In the genomic region with DNA sequence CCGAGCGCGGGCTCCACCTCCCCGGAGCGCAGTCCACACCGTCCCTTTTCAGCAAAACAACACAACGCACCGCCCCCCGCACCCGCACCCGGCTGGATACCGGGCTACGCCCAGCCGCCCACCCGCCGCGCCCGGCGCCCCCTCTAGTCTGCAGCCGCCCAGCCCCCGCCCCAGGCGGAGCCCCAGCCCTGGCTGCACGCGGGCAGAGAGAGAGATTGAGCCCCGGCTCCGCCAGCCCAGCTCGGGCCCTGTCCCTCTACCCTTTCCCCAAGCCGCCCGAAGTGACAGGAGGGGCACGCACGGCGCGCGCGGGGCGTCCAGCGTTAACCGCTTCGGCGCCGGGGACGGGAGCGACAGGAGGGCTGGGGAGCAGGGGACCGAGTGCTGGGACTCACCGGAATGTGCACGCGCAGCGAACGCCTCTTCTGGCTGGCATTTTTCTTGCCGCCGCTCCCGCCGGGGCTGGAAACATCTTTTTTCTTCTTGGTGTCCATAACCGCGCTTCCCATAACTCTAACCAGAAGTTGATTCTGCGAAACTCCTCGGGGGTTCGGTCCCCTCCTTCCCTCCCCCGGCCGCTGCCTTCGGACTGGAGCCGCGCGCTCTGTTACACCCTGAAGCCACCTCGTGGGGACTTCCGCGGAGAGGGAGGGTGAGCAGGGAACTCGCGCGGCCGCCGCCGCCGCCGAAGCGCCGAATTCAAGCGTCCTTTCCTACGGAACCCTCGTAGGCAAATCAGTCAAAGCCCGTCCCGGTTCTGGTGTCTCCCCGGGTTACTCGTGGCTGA, we compare ENCODE assay signal across 8 cellular contexts. TPM values are rescaled to one million over a fixed set of nuclear protein-coding genes. Genes with fewer than 3 reads are reported as not detected.
DNase-seq lines count a peak whose midpoint lies in the region; ATAC-seq and TF ChIP-seq lines count a peak whose summit lies in the region.

No MANE protein-coding gene starts in this region.

- H3K27ac ChIP-seq in GM23338 (ENCODE audit: low read depth): no peak overlapping the region
- H3K27ac ChIP-seq in esophagus squamous epithelium: peak overlapping the region; percentile 86 to 98 (median 94)

- H3K4me3 Mint-ChIP-seq in GM23338: peak overlapping the region; percentile 83
- peak overlapping the region; percentile 90 for H3K4me3 Mint-ChIP-seq in activated T-cell treated with anti-CD3 and anti-CD28 coated beads, Interleukin-2, amount 50 U/mL, for 24 hours
- peak overlapping the region; percentile 98 for H3K4me3 Mint-ChIP-seq in natural killer cell
- H3K4me3 Mint-ChIP-seq in stimulated activated memory B cell treated with anti-CD40 and anti-IgM and Interleukin-4, amounts not matched to agents 10 μg/mL and 1 μg/mL and 100 μg/mL, for 72 hours: peak overlapping the region; percentile 98

- no peaks in the 10 kb centered on the region for H3F3A ChIP-seq in GM23338 (replicated peaks; ENCODE audit: low read depth)

- peak in 2 of 4 donors; percentile 22 to 28 for TF ChIP-seq POLR2A in esophagus squamous epithelium (IDR thresholded peaks at IDR 0.05)

- peak overlapping the region; percentile 98 for H2AFZ ChIP-seq in GM23338

- no peaks in the 10 kb centered on the region for H3K79me2 ChIP-seq in GM23338 (replicated peaks; ENCODE audit: insufficient read depth)

- no peaks in the 10 kb centered on the region; the same call in 1 of the 3 replicates for H3K4me1 Mint-ChIP-seq in GM23338
- peaks cover 33% of the 10 kb centered on the region for H3K4me1 Mint-ChIP-seq in activated T-cell treated with anti-CD3 and anti-CD28 coated beads, Interleukin-2, amount 50 U/mL, for 24 hours (ENCODE audit: low read depth)
- H3K4me1 Mint-ChIP-seq in natural killer cell: peaks cover 19 to 44% of the 10 kb centered on the region in 2 donors
- H3K4me1 Mint-ChIP-seq in stimulated activated memory B cell treated with anti-CD40 and anti-IgM and Interleukin-4, amounts not matched to agents 10 μg/mL and 1 μg/mL and 100 μg/mL, for 72 hours: peaks cover 41% of the 10 kb centered on the region

- ATAC-seq in GM23338 (peak; percentile 67), natural killer cell (peak; percentile 44 to 63 (median 52)), HG02840 (IDR thresholded peaks at IDR 0.05; ENCODE audit: low FRiP score, unreplicated experiment) (no peak)
- peak; percentile 68 for ATAC-seq in stimulated activated memory B cell treated with anti-CD40 and anti-IgM and Interleukin-4, amounts not matched to agents 10 μg/mL and 1 μg/mL and 100 μg/mL, for 72 hours

- intact Hi-C loops in esophagus squamous epithelium (cut with DNase I) (no loop called here), natural killer cell (cut with micrococcal nuclease) (loop anchor here (10.0 kb wide), 1 partner anchor 148 kb away; a partner anchor contains a TSS)

- H3K4me1 ChIP-seq in GM23338 (ENCODE audit: insufficient read depth): peaks cover 11% of the 10 kb centered on the region
- H3K4me1 ChIP-seq in esophagus squamous epithelium: peaks cover 11 to 54% (median 15%) of the 10 kb centered on the region in 3 donors

- H3K36me3 ChIP-seq in BJ (ENCODE audit: control insufficient read depth, insufficient read depth, low read length): no peaks in the 10 kb centered on the region
- H3K36me3 ChIP-seq in GM23338 (ENCODE audit: insufficient read depth): no peaks in the 10 kb centered on the region
- H3K36me3 ChIP-seq in esophagus squamous epithelium: no peaks in the 10 kb centered on the region

- POLR2A ChIA-PET in BJ (lab: Charles Lee): interaction anchor here (0.6 kb wide), 1 partner anchor 698 kb away, joined by 4 read pairs; no protein-coding TSS in a partner anchor

- H3K4me3 ChIP-seq in BJ (ENCODE audit: low read depth, low read length): peak overlapping the region; percentile 43
- H3K4me3 ChIP-seq in GM23338: peak overlapping the region; percentile 92
- peak overlapping the region; percentile 71 to 94 (median 80) for H3K4me3 ChIP-seq in esophagus squamous epithelium

- H3K27ac Mint-ChIP-seq in GM23338 (no peak overlapping the region), natural killer cell (peak overlapping the region; percentile 83 to 96)
- peak overlapping the region; percentile 87 for H3K27ac Mint-ChIP-seq in activated T-cell treated with anti-CD3 and anti-CD28 coated beads, Interleukin-2, amount 50 U/mL, for 24 hours
- H3K27ac Mint-ChIP-seq in stimulated activated memory B cell treated with anti-CD40 and anti-IgM and Interleukin-4, amounts not matched to agents 10 μg/mL and 1 μg/mL and 100 μg/mL, for 72 hours: peak overlapping the region; percentile 88

- H3K27me3 ChIP-seq in BJ (ENCODE audit: control insufficient read depth, insufficient read depth, low read length) (peaks cover 24% of the 10 kb centered on the region), GM23338 (ENCODE audit: insufficient read depth) (peaks cover 42% of the 10 kb centered on the region), esophagus squamous epithelium (no peaks in the 10 kb centered on the region)

- no peak for TF ChIP-seq CTCF in BJ (IDR thresholded peaks at IDR 0.05; ENCODE audit: insufficient read depth, low read depth, low read length)
- TF ChIP-seq CTCF in GM23338 (conservative IDR thresholded peaks at IDR 0.05; ENCODE audit: low read depth in 2 of 2): no peak
- no peak for TF ChIP-seq CTCF in esophagus squamous epithelium (IDR thresholded peaks at IDR 0.05)
- no peak for TF ChIP-seq CTCF in natural killer cell (IDR thresholded peaks at IDR 0.05)

- H3K9me3 ChIP-seq in esophagus squamous epithelium: no peaks in the 10 kb centered on the region

- 0% methylated on average over 1 to 16 of the region's 84 CpGs for WGBS in esophagus squamous epithelium, 2 donors

- DNase-seq in BJ (ENCODE audit: low read depth) (no peak), GM23338 (ENCODE audit: low spot score) (peak; percentile 74), NCI-H82 treated with DMSO at 0.1 percent for 48 hours (lab: John Stamatoyannopoulos, UW; ENCODE audit: unreplicated experiment) (peak; percentile 7), esophagus squamous epithelium (lab: John Stamatoyannopoulos, UW) (no peak), natural killer cell (peak; percentile 52)
- peak; percentile 83 for DNase-seq in activated T-cell treated with anti-CD3 and anti-CD28 coated beads, Interleukin-2, amount 50 U/mL, for 24 hours

- CTCF ChIA-PET in BJ (lab: Yijun Ruan, JAX): no interaction called here

- no peaks in the 10 kb centered on the region for H3K9me2 ChIP-seq in GM23338 (ENCODE audit: insufficient read depth)

- no peaks in the 10 kb centered on the region; the same call in 2 of the 3 replicates for H3K9me3 Mint-ChIP-seq in GM23338
- H3K9me3 Mint-ChIP-seq in activated T-cell treated with anti-CD3 and anti-CD28 coated beads, Interleukin-2, amount 50 U/mL, for 24 hours: no peaks in the 10 kb centered on the region
- no peaks in the 10 kb centered on the region for H3K9me3 Mint-ChIP-seq in natural killer cell
- no peaks in the 10 kb centered on the region for H3K9me3 Mint-ChIP-seq in stimulated activated memory B cell treated with anti-CD40 and anti-IgM and Interleukin-4, amounts not matched to agents 10 μg/mL and 1 μg/mL and 100 μg/mL, for 72 hours

- no peaks in the 10 kb centered on the region for H4K20me1 ChIP-seq in GM23338 (replicated peaks; ENCODE audit: insufficient read depth)

- no peaks in the 10 kb centered on the region for H3K36me3 Mint-ChIP-seq in GM23338 (ENCODE audit: low read depth)
- H3K36me3 Mint-ChIP-seq in activated T-cell treated with anti-CD3 and anti-CD28 coated beads, Interleukin-2, amount 50 U/mL, for 24 hours (ENCODE audit: low read depth): peaks cover 2% of the 10 kb centered on the region
- H3K36me3 Mint-ChIP-seq in natural killer cell: no peaks in the 10 kb centered on the region
- no peaks in the 10 kb centered on the region for H3K36me3 Mint-ChIP-seq in stimulated activated memory B cell treated with anti-CD40 and anti-IgM and Interleukin-4, amounts not matched to agents 10 μg/mL and 1 μg/mL and 100 μg/mL, for 72 hours

- H3K27me3 Mint-ChIP-seq in GM23338 (ENCODE audit: insufficient read depth, low read depth, poor library complexity) (peaks cover 46% of the 10 kb centered on the region), natural killer cell (ENCODE audit: low read depth in 2 of 2) (no peaks in the 10 kb centered on the region)
- no peaks in the 10 kb centered on the region for H3K27me3 Mint-ChIP-seq in activated T-cell treated with anti-CD3 and anti-CD28 coated beads, Interleukin-2, amount 50 U/mL, for 24 hours
- no peaks in the 10 kb centered on the region for H3K27me3 Mint-ChIP-seq in stimulated activated memory B cell treated with anti-CD40 and anti-IgM and Interleukin-4, amounts not matched to agents 10 μg/mL and 1 μg/mL and 100 μg/mL, for 72 hours

- peak overlapping the region; percentile 99 for H3K4me2 ChIP-seq in GM23338

TF ChIP-seq in GM23338, 12 proteins besides CTCF, POLR2A, EP300 and RAD21:
- TF ChIP-seq JUNB (IDR thresholded peaks at IDR 0.05; ENCODE audit: unreplicated experiment) (no peak), EZH2 (IDR thresholded peaks at IDR 0.05; ENCODE audit: low read depth, unreplicated experiment) (peak; percentile 54)

RNA-seq across cellular contexts. Expression of a gene that starts 0.6 kb away (rescaled TPM):
- 11.3 and 21.0 TPM in 2 replicates for polyA plus RNA-seq in BJ (2011; rRNA removed)
- polyA minus RNA-seq in BJ (2011; rRNA and poly(A)+ RNA removed): 6.2 and 7.6 TPM in 2 replicates
- total RNA-seq in GM23338 (2014; rRNA removed; shearing (Covaris generic)): 11.4 and 14.9 TPM in 2 replicates
- polyA plus RNA-seq in GM23338 (2016; fragmentation: Nextera tagmentation; extraction: Ambion mirVana): 6.3 and 9.1 TPM in 2 replicates
- total RNA-seq in esophagus squamous epithelium: 10 to 100 TPM in 3 of 4 donors, 1 to 10 TPM in 1; 8.9 to 35.1 (median 13.6) TPM
- 10 to 100 TPM; 42.6 to 66.5 (median 64.4) TPM for total RNA-seq in natural killer cell

Comparison
In these comparisons a context has a peak if more than half of its experiments do, and no peak if none do; other contexts are left out.
1. DNase-seq: peak in GM23338 (single experiment), NCI-H82 treated with DMSO at 0.1 percent for 48 hours (single experiment), activated T-cell treated with anti-CD3 and anti-CD28 coated beads, Interleukin-2, amount 50 U/mL, for 24 hours (single experiment) and natural killer cell (single experiment); none in BJ (single experiment) and esophagus squamous epithelium (single experiment).
2. Peak in every context shown above with its lines, with median percentiles within 50 percentile points of each other: H3K4me3 ChIP-seq and H3K4me3 Mint-ChIP-seq.